1 cellular context compared by ENCODE assay signal in the genomic region with DNA sequence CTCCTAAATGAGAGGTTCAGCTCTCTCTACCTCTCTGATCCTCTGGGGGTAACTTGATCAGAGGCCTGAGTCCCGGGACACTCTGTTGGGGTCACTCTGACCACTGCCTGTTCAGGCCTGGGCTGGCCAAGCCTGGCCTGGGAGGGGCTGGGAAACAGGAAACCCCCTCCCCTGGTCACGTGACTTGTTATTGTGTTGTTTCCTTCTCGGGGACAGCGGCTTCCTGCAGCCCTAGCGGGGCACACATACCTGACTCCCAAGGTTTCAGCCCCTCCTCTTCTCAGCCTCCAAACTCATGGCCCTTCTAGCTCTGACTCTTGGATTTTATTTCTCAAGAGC.
A peak's percentile ranks its signal among the peaks of the same experiment; 100 is the strongest.
TF ChIP-seq lines count a peak whose summit lies in the region.

Gene USHBP1, minus strand, starts transcription at position 105 of the 339 bp plus-strand sequence. CDS start 446 bp downstream, outside the sequence.

TF ChIP-seq in HepG2, 621 proteins besides CTCF, POLR2A, EP300 and RAD21 (continued from another document):
- TF ChIP-seq TAF1 (CRISPR knock-in tag; IDR thresholded peaks at IDR 0.05): peak; percentile 43; the same call in 1 of the 2 replicates
- peak; percentile 86 for TF ChIP-seq PATZ1 (CRISPR knock-in tag; IDR thresholded peaks at IDR 0.05)
- TF ChIP-seq MXD4 (CRISPR knock-in tag; IDR thresholded peaks at IDR 0.05): no peak
- no peak for TF ChIP-seq FOXO1 (CRISPR knock-in tag; IDR thresholded peaks at IDR 0.05)
- peak; percentile 65; the same call in 1 of the 2 replicates for TF ChIP-seq TFE3 (CRISPR knock-in tag; IDR thresholded peaks at IDR 0.05)
- TF ChIP-seq GABPB1 (CRISPR knock-in tag; IDR thresholded peaks at IDR 0.05): peak; percentile 48; the same call in 1 of the 2 replicates
- TF ChIP-seq ZMAT3 (CRISPR knock-in tag; conservative IDR thresholded peaks at IDR 0.05): no peak
- TF ChIP-seq SOX6 (IDR thresholded peaks at IDR 0.05): no peak
- peak; percentile 31; the same call in 1 of the 2 replicates for TF ChIP-seq SOX6 (CRISPR knock-in tag; IDR thresholded peaks at IDR 0.05)
- TF ChIP-seq ZBTB7A (CRISPR knock-in tag; IDR thresholded peaks at IDR 0.05): peak; percentile 34; the same call in 1 of the 2 replicates
- peak; percentile 23; the same call in 1 of the 2 replicates for TF ChIP-seq SAP130 (CRISPR knock-in tag; IDR thresholded peaks at IDR 0.05; ENCODE audit: low read depth)
- TF ChIP-seq ZNF235 (CRISPR knock-in tag; IDR thresholded peaks at IDR 0.05; ENCODE audit: borderline replicate concordance): no peak
- TF ChIP-seq GABPA (IDR thresholded peaks at IDR 0.05; ENCODE audit: low read depth, low read length): no peak
- peak; percentile 69 for TF ChIP-seq GABPA (CRISPR knock-in tag; IDR thresholded peaks at IDR 0.05; ENCODE audit: low read depth)
- peak; percentile 42; the same call in 1 of the 2 replicates for TF ChIP-seq PHF21A (CRISPR knock-in tag; IDR thresholded peaks at IDR 0.05)
- TF ChIP-seq, protein P1, sequence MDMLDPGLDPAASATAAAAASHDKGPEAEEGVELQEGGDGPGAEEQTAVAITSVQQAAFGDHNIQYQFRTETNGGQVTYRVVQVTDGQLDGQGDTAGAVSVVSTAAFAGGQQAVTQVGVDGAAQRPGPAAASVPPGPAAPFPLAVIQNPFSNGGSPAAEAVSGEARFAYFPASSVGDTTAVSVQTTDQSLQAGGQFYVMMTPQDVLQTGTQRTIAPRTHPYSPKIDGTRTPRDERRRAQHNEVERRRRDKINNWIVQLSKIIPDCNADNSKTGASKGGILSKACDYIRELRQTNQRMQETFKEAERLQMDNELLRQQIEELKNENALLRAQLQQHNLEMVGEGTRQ (IDR thresholded peaks at IDR 0.05; ENCODE audit: low read depth, low read length): peak; percentile 82
- TF ChIP-seq, protein P1 (CRISPR knock-in tag; IDR thresholded peaks at IDR 0.05; ENCODE audit: borderline replicate concordance): peak; percentile 60; the same call in 1 of the 2 replicates
- TF ChIP-seq ZNF446 (CRISPR knock-in tag; IDR thresholded peaks at IDR 0.05): no peak
- no peak for TF ChIP-seq RBAK (CRISPR knock-in tag; IDR thresholded peaks at IDR 0.05)
- peak; percentile 19; the same call in 1 of the 2 replicates for TF ChIP-seq KAT8 (CRISPR knock-in tag; IDR thresholded peaks at IDR 0.05)
- no peak for TF ChIP-seq ZNF850 (CRISPR knock-in tag; conservative IDR thresholded peaks at IDR 0.05)
- TF ChIP-seq SOX13 (IDR thresholded peaks at IDR 0.05): no peak
- peak in 1 of 2 experiments; percentile 23; a peak in 1 of 4 replicates for TF ChIP-seq SOX13 (CRISPR knock-in tag; conservative IDR thresholded peaks at IDR 0.05 in 1 of 2, IDR thresholded peaks at IDR 0.05 in 1 of 2)
- 0 out of 2 replicates have a peak, but pooled peaks have one; percentile 13 for TF ChIP-seq NCOA2 (CRISPR knock-in tag; IDR thresholded peaks at IDR 0.05)
- no peak for TF ChIP-seq EHMT2 (IDR thresholded peaks at IDR 0.05; ENCODE audit: borderline replicate concordance, low read depth, low read length)
- no peak for TF ChIP-seq FOXM1 (CRISPR knock-in tag; IDR thresholded peaks at IDR 0.05)
- peak; percentile 35; the same call in 1 of the 2 replicates for TF ChIP-seq SOX5 (CRISPR knock-in tag; IDR thresholded peaks at IDR 0.05; ENCODE audit: borderline replicate concordance)
- TF ChIP-seq ZNF768 (CRISPR knock-in tag; IDR thresholded peaks at IDR 0.05): peak; percentile 70
- TF ChIP-seq PHF20 (CRISPR knock-in tag; IDR thresholded peaks at IDR 0.05): peak; percentile 45; the same call in 1 of the 2 replicates
- 0 out of 2 replicates have a peak, but pooled peaks have one; percentile 20 for TF ChIP-seq SP4 (CRISPR knock-in tag; IDR thresholded peaks at IDR 0.05)
- TF ChIP-seq NFAT5 (CRISPR knock-in tag; IDR thresholded peaks at IDR 0.05): no peak
- TF ChIP-seq ZNF343 (CRISPR knock-in tag; IDR thresholded peaks at IDR 0.05): no peak
- TF ChIP-seq RAD51 (IDR thresholded peaks at IDR 0.05; ENCODE audit: borderline replicate concordance): peak; percentile 93
- 0 out of 2 replicates have a peak, but pooled peaks have one; percentile 21 for TF ChIP-seq ZSCAN21 (CRISPR knock-in tag; IDR thresholded peaks at IDR 0.05; ENCODE audit: borderline replicate concordance)
- peak; percentile 58; the same call in 1 of the 2 replicates for TF ChIP-seq THAP11 (CRISPR knock-in tag; IDR thresholded peaks at IDR 0.05)
- TF ChIP-seq LCORL (IDR thresholded peaks at IDR 0.05): no peak
- TF ChIP-seq LCORL (CRISPR knock-in tag; IDR thresholded peaks at IDR 0.05): 0 out of 2 replicates have a peak, but pooled peaks have one; percentile 44
TF ChIP-seq in HepG2: peak in this region for 24.
